8 cellular contexts compared by ENCODE assay signal in genomic region chr5:111254613-111255012, GRCh38. TPM values are rescaled to one million over a fixed set of nuclear protein-coding genes. Genes with fewer than 3 reads are reported as not detected.
A peak's percentile ranks its signal among the peaks of the same experiment; 100 is the strongest.
DNase-seq lines count a peak whose midpoint lies in the region; ATAC-seq and TF ChIP-seq lines count a peak whose summit lies in the region.

No MANE protein-coding gene starts in this region.

- H3K36me3 ChIP-seq in SJCRH30 (no peaks in the 10 kb centered on the region), stomach (no peaks in the 10 kb centered on the region), PC-9 (ENCODE audit: low read depth) (no peaks in the 10 kb centered on the region)

- POLR2A ChIA-PET in PC-9 (lab: Charles Lee; ENCODE audit: unreplicated experiment): no interaction called here

- H3K27ac ChIP-seq in SJCRH30 (no peak overlapping the region), stomach (no peak overlapping the region), PC-9 (no peak overlapping the region)

- H3K4me1 Mint-ChIP-seq in stimulated activated naive CD8-positive, alpha-beta T cell treated with anti-CD3 and anti-CD28 coated beads, Interleukin-15, amount 100 ng/mL, for 72 hours: peaks cover 73% of the 10 kb centered on the region

- no TSS peak for BruUV-seq in PC-9 (replicated peaks; lab: Mats Ljungman, UMichigan)

- H3K9me3 Mint-ChIP-seq in stimulated activated naive CD8-positive, alpha-beta T cell treated with anti-CD3 and anti-CD28 coated beads, Interleukin-15, amount 100 ng/mL, for 72 hours: no peaks in the 10 kb centered on the region

- CTCF ChIA-PET in PC-9 (lab: Charles Lee): no interaction called here

- H3K4me3 ChIP-seq in SJCRH30: no peak overlapping the region
- no peak overlapping the region for H3K4me3 ChIP-seq in stomach
- no peak overlapping the region for H3K4me3 ChIP-seq in PC-9

- no peaks in the 10 kb centered on the region for H3K79me2 ChIP-seq in PC-9 (ENCODE audit: low read depth)

- no peaks in the 10 kb centered on the region for H3F3A ChIP-seq in PC-9 (ENCODE audit: insufficient read depth, low read depth)

- H3K27me3 ChIP-seq in SJCRH30 (no peaks in the 10 kb centered on the region), stomach (no peaks in the 10 kb centered on the region), PC-9 (ENCODE audit: insufficient read depth, low read depth) (no peaks in the 10 kb centered on the region)

- H3K4me3 Mint-ChIP-seq in stimulated activated naive CD8-positive, alpha-beta T cell treated with anti-CD3 and anti-CD28 coated beads, Interleukin-15, amount 100 ng/mL, for 72 hours: peak overlapping the region; percentile 50 to 79

- intact Hi-C loops in stomach (cut with DNase I; ENCODE audit: low total_unique reads) (no loop called here), PC-9 (cut with micrococcal nuclease; ENCODE audit: unreplicated experiment) (no loop called here), sciatic nerve (cut with DNase I) (no loop called here)

- TF ChIP-seq CTCF in stomach (IDR thresholded peaks at IDR 0.05): no peak
- no peak for TF ChIP-seq CTCF in PC-9 (conservative IDR thresholded peaks at IDR 0.05)

- peak overlapping the region; percentile 83 to 96 for H3K27ac Mint-ChIP-seq in stimulated activated naive CD8-positive, alpha-beta T cell treated with anti-CD3 and anti-CD28 coated beads, Interleukin-15, amount 100 ng/mL, for 72 hours

- DNase-seq in SJCRH30 (peak; percentile 40 to 63), stomach (no peak), PC-9 (no peak), sciatic nerve (ENCODE audit: low spot score) (no peak)
- peak; percentile 74 for DNase-seq in central memory CD4-positive, alpha-beta T cell
- DNase-seq in stimulated activated naive CD8-positive, alpha-beta T cell treated with anti-CD3 and anti-CD28 coated beads, Interleukin-15, amount 100 ng/mL, for 72 hours: peak; percentile 76 to 90

- H4K20me1 ChIP-seq in PC-9 (ENCODE audit: insufficient read depth): no peaks in the 10 kb centered on the region

- TF ChIP-seq EP300 in stomach (IDR thresholded peaks at IDR 0.05): no peak

- peak; percentile 87 for ATAC-seq in GM18909 (IDR thresholded peaks at IDR 0.05; ENCODE audit: poor library complexity, unreplicated experiment)
- peak; percentile 66 for ATAC-seq in HG03025 (IDR thresholded peaks at IDR 0.05; ENCODE audit: low FRiP score, unreplicated experiment)
- peak; percentile 95 for ATAC-seq in stimulated activated naive CD8-positive, alpha-beta T cell treated with anti-CD3 and anti-CD28 coated beads, Interleukin-15, amount 100 ng/mL, for 72 hours
- ATAC-seq in sciatic nerve: no peak

- no peak overlapping the region for H3K4me2 ChIP-seq in PC-9

- H2AFZ ChIP-seq in PC-9: no peak overlapping the region

- H3K4me1 ChIP-seq in SJCRH30 (no peaks in the 10 kb centered on the region), stomach (no peaks in the 10 kb centered on the region), PC-9 (replicated peaks; ENCODE audit: insufficient read depth) (no peaks in the 10 kb centered on the region)

- no peak for TF ChIP-seq POLR2A in stomach (IDR thresholded peaks at IDR 0.05)

- no peaks in the 10 kb centered on the region for H3K9me2 ChIP-seq in PC-9 (ENCODE audit: insufficient read depth)

- H3K9me3 ChIP-seq in SJCRH30 (replicated peaks): peaks cover 4% of the 10 kb centered on the region; the same call in 1 of the 2 replicates
- H3K9me3 ChIP-seq in stomach: peaks cover 0 to 7% (median 0%) of the 10 kb centered on the region in 4 donors
- no peaks in the 10 kb centered on the region for H3K9me3 ChIP-seq in PC-9 (ENCODE audit: insufficient read depth, low read depth)

- WGBS in stomach, 5 donors: 75 to 80% (median 78%) methylated on average over 3 of the region's 3 CpGs

- no peaks in the 10 kb centered on the region for H3K27me3 Mint-ChIP-seq in stimulated activated naive CD8-positive, alpha-beta T cell treated with anti-CD3 and anti-CD28 coated beads, Interleukin-15, amount 100 ng/mL, for 72 hours

RNA-seq across cellular contexts. Expression of gene CAMK4, which starts 30.4 kb away (rescaled TPM):
- 18.1 and 19.3 TPM in 2 replicates for total RNA-seq in SJCRH30 (2014; rRNA removed; shearing (Covaris generic))
- total RNA-seq in stomach (10 to 100 TPM in 3 of 5 donors, under 1 TPM in 2; 0.45 to 25.1 (median 16.9) TPM), PC-9 (2021) (not detected in 2 replicates), sciatic nerve (2.2 TPM)
- polyA plus RNA-seq in stomach: 1 to 10 TPM in 2 of 3 donors, under 1 TPM in 1; 0.48 to 6.3 (median 1.4) TPM

Comparison
In these comparisons a context has a peak if more than half of its experiments do, and no peak if none do; other contexts are left out.
1. DNase-seq: peak in SJCRH30 (2 of 2), central memory CD4-positive, alpha-beta T cell (single experiment) and stimulated activated naive CD8-positive, alpha-beta T cell treated with anti-CD3 and anti-CD28 coated beads, Interleukin-15, amount 100 ng/mL, for 72 hours (2 of 2); none in stomach (single experiment), PC-9 (0 of 2) and sciatic nerve (single experiment).